In genomic region chr13:109667754-109668360, GRCh38 we compare ENCODE assay signal across 13 cellular contexts.
A peak's percentile ranks its signal among the peaks of the same experiment; 100 is the strongest.
DNase-seq lines count a peak whose midpoint lies in the region; ATAC-seq, FAIRE-seq and TF ChIP-seq lines count a peak whose summit lies in the region.
"Had no signal": no experiment of that assay in that cellular context is flagged by ENCODE, and none has a peak within 500 bp of the region (broad histone marks: within the 10 kb centered on the region; RNA-seq: fewer than 3 reads in every experiment).

No MANE protein-coding gene starts in this region.

- H3K9me3 Mint-ChIP-seq in progenitor cell of endocrine pancreas (ENCODE audit: low read depth): no peaks in the 10 kb centered on the region

- H3K27me3 Mint-ChIP-seq in progenitor cell of endocrine pancreas: peaks cover 3% of the 10 kb centered on the region

- no peaks in the 10 kb centered on the region for H3K9me3 ChIP-seq in NT2/D1 (ENCODE audit: insufficient read depth, low read length)
- H3K9me3 ChIP-seq: testis had no signal

- H3K4me3 ChIP-seq in NT2/D1 (ENCODE audit: insufficient read length, low read depth): no peak overlapping the region
- no peak overlapping the region for H3K4me3 ChIP-seq in bronchial epithelial cell (ENCODE audit: low read depth, low read length)
- H3K4me3 ChIP-seq: spleen, testis had no signal

- H3K36me3 ChIP-seq in NT2/D1 (ENCODE audit: insufficient read depth, insufficient read length, low read length): no peaks in the 10 kb centered on the region
- H3K36me3 ChIP-seq in bronchial epithelial cell (ENCODE audit: control insufficient read depth, insufficient read depth, low read length): no peaks in the 10 kb centered on the region
- H3K36me3 ChIP-seq: spleen had no signal

- H3K27me3 ChIP-seq in NT2/D1 (ENCODE audit: insufficient read depth, insufficient read length): peaks cover 87% of the 10 kb centered on the region
- H3K27me3 ChIP-seq in bronchial epithelial cell (ENCODE audit: control insufficient read depth, insufficient read depth, low read length): no peaks in the 10 kb centered on the region
- H3K27me3 ChIP-seq: testis had no signal

- H3K27ac Mint-ChIP-seq in progenitor cell of endocrine pancreas: peak overlapping the region; percentile 60

- DNase-seq in NCI-H146 (lab: John Stamatoyannopoulos, UW): peak; percentile 40
- no peak for DNase-seq in NCI-H146 treated with DMSO at 0.1 percent for 48 hours (lab: John Stamatoyannopoulos, UW; ENCODE audit: unreplicated experiment)
- DNase-seq in NT2/D1 (ENCODE audit: low read depth, low spot score): peak; percentile 25
- DNase-seq in bronchial epithelial cell (ENCODE audit: low read depth): peak; percentile 33
- DNase-seq in progenitor cell of endocrine pancreas (ENCODE audit: low spot score, unreplicated experiment): no peak
- DNase-seq in HPDE6-E6E7 (ENCODE audit: extremely low spot score): no peak
- no peak for DNase-seq in hippocampal formation (lab: John Stamatoyannopoulos, UW)
- DNase-seq: activated CD4-positive, alpha-beta T cell treated with anti-CD3 and anti-CD28 coated beads, Interleukin-2, amount 50 U/mL, for 48 hours; Calu3; NCI-H1694; spleen; testis had no signal

- no peak for FAIRE-seq in bronchial epithelial cell (lab: Jason Lieb, UNC)

- no peak for TF ChIP-seq CTCF in bronchial epithelial cell (IDR thresholded peaks at IDR 0.05; ENCODE audit: insufficient read depth, low read length, severe bottlenecking)
- TF ChIP-seq CTCF in progenitor cell of endocrine pancreas (IDR thresholded peaks at IDR 0.05; ENCODE audit: unreplicated experiment): no peak

- no peaks in the 10 kb centered on the region for H3K36me3 Mint-ChIP-seq in progenitor cell of endocrine pancreas (ENCODE audit: insufficient read depth)

- H3K4me1 Mint-ChIP-seq in progenitor cell of endocrine pancreas (ENCODE audit: low read depth): peaks cover 21% of the 10 kb centered on the region

- H3K4me3 Mint-ChIP-seq in progenitor cell of endocrine pancreas (ENCODE audit: low read depth): no peak overlapping the region

- peaks cover 5% of the 10 kb centered on the region for H3K4me1 ChIP-seq in NT2/D1 (ENCODE audit: insufficient read depth, insufficient read length)
- H3K4me1 ChIP-seq: testis had no signal

- no peak for ATAC-seq in HG03196 (IDR thresholded peaks at IDR 0.05; ENCODE audit: unreplicated experiment)

- H3K9ac ChIP-seq in NT2/D1 (ENCODE audit: insufficient read length, low read depth): no peak overlapping the region

Comparison
In these comparisons a context has a peak if more than half of its experiments do, and no peak if none do; other contexts are left out.
1. DNase-seq: peak in NCI-H146 (single experiment), NT2/D1 (single experiment) and bronchial epithelial cell (single experiment); none in NCI-H146 treated with DMSO at 0.1 percent for 48 hours (single experiment), progenitor cell of endocrine pancreas (single experiment), HPDE6-E6E7 (single experiment) and hippocampal formation (0 of 2).